Comparison of ENCODE assay signal across 8 cellular contexts in genomic region chr19:49142866-49143335, GRCh38. TPM values are rescaled to one million over a fixed set of nuclear protein-coding genes. Genes with fewer than 3 reads are reported as not detected.
DNase-seq lines count a peak whose midpoint lies in the region; ATAC-seq and TF ChIP-seq lines count a peak whose summit lies in the region.

No MANE protein-coding gene starts in this region.

- ATAC-seq in GM21447 (IDR thresholded peaks at IDR 0.05; ENCODE audit: unreplicated experiment), result no peak

- H3K27me3 ChIP-seq in iPS-20b (ENCODE audit: insufficient read depth, low read length), result no peaks in the 10 kb centered on the region

- no peaks in the 10 kb centered on the region for H3K9me3 ChIP-seq in iPS-20b (ENCODE audit: insufficient read depth, low read depth, low read length)

- no peaks in the 10 kb centered on the region for H3K36me3 ChIP-seq in iPS-20b (ENCODE audit: insufficient read depth, low read depth, low read length)

- H3K4me3 ChIP-seq in cardiac fibroblast (replicated peaks in 1 of 2; ENCODE audit: low read depth in 2 of 2, low read length in 2 of 2) (peak overlapping the region; percentile 72 to 79), iPS-20b (ENCODE audit: low read length) (peak overlapping the region; percentile 66), skeletal muscle cell (ENCODE audit: low read depth, low read length) (peak overlapping the region; percentile 82)

- TF ChIP-seq CTCF in cardiac fibroblast (IDR thresholded peaks at IDR 0.05; ENCODE audit: low read depth, low read length), result no peak

- H3K4me1 ChIP-seq in iPS-20b (ENCODE audit: insufficient read depth, low read length), result no peaks in the 10 kb centered on the region

- peak overlapping the region; percentile 18; the same call in 1 of the 2 replicates for H3K9ac ChIP-seq in iPS-20b (ENCODE audit: low read depth, low read length)

- no peak overlapping the region for H3K27ac ChIP-seq in iPS-20b (ENCODE audit: low read length)

- peak; percentile 98 for DNase-seq in GM03348 (ENCODE audit: low spot score)
- DNase-seq in HT-29 (ENCODE audit: low spot score), result peak; percentile 95
- DNase-seq in T-helper 2 cell, result peak in 3 of 5 experiments; percentile 45 to 87 (median 49)
- DNase-seq in cardiac fibroblast (ENCODE audit: low read depth in 2 of 2), result peak; percentile 91 to 92
- peak; percentile 70 for DNase-seq in skeletal muscle cell (ENCODE audit: low read depth)
- DNase-seq in DMS79 treated with DMSO at 0.1 percent for 48 hours (lab: John Stamatoyannopoulos, UW), result no peak

RNA-seq across cellular contexts. Expression of gene HRC, which starts 12.3 kb away (rescaled TPM):
- total RNA-seq in HT-29 (2014; rRNA removed; shearing (Covaris generic)), result 0.08 TPM in 1 of 2 replicates, not detected in the other

RNA-seq across cellular contexts. Expression of gene TRPM4, which starts 14.7 kb away (rescaled TPM):
- total RNA-seq in HT-29 (2014; rRNA removed; shearing (Covaris generic)), result 28.7 and 33.7 TPM in 2 replicates

RNA-seq across cellular contexts. Expression of gene PPFIA3, which starts 23.6 kb away (rescaled TPM):
- 22.9 and 30.1 TPM in 2 replicates for total RNA-seq in HT-29 (2014; rRNA removed; shearing (Covaris generic))

RNA-seq across cellular contexts. Expression of gene C19orf73, which starts 24.0 kb away (rescaled TPM):
- 5.9 and 6.0 TPM in 2 replicates for total RNA-seq in HT-29 (2014; rRNA removed; shearing (Covaris generic))

RNA-seq across cellular contexts. Expression of gene LIN7B, which starts 28.7 kb away (rescaled TPM):
- 12.0 and 19.9 TPM in 2 replicates for total RNA-seq in HT-29 (2014; rRNA removed; shearing (Covaris generic))
